8 cellular contexts compared by ENCODE assay signal in genomic region chr5:115098041-115098702, GRCh38.
DNase-seq lines count a peak whose midpoint lies in the region; ATAC-seq, FAIRE-seq and TF ChIP-seq lines count a peak whose summit lies in the region.

No MANE protein-coding gene starts in this region.

- H3F3A ChIP-seq in PC-3 (ENCODE audit: low read length, unreplicated experiment): no peaks in the 10 kb centered on the region

- H3K9me2 ChIP-seq in PC-3 (replicated peaks; ENCODE audit: low read length): no peaks in the 10 kb centered on the region

- TF ChIP-seq RAD21 in K562 (CRISPR knock-in tag; conservative IDR thresholded peaks at IDR 0.05 in 1 of 2, IDR thresholded peaks at IDR 0.05 in 1 of 2): peak; percentile 60 to 78

- no peaks in the 10 kb centered on the region for H3K9me3 Mint-ChIP-seq in activated CD4-positive, alpha-beta T cell treated with anti-CD3 and anti-CD28 coated beads for 36 hours (ENCODE audit: low read depth)

- H3K4me3 ChIP-seq in PC-3 (ENCODE audit: low read length): no peak overlapping the region
- no peak overlapping the region for H3K4me3 ChIP-seq in K562
- no peak overlapping the region for H3K4me3 ChIP-seq in kidney (ENCODE audit: low read length in 2 of 2)

- 0% methylated on average over 2 of the region's 2 CpGs for WGBS in K562 (ENCODE audit: insufficient coverage, low coverage, missing lambda C conversion rate)

- no peak overlapping the region for H3K4me3 Mint-ChIP-seq in activated CD4-positive, alpha-beta T cell treated with anti-CD3 and anti-CD28 coated beads for 36 hours

- no peak overlapping the region for H3K27ac Mint-ChIP-seq in activated CD4-positive, alpha-beta T cell treated with anti-CD3 and anti-CD28 coated beads for 36 hours

- in situ Hi-C loops in K562 (cut with MboI): no loop called here

- H3K79me2 ChIP-seq in PC-3 (ENCODE audit: low read length) (no peaks in the 10 kb centered on the region), K562 (ENCODE audit: control insufficient read depth, insufficient read depth, low read length) (no peaks in the 10 kb centered on the region)

- peak; percentile 71 for ATAC-seq in activated CD4-positive, alpha-beta T cell treated with anti-CD3 and anti-CD28 coated beads for 36 hours
- ATAC-seq in GM19463 (IDR thresholded peaks at IDR 0.05; ENCODE audit: unreplicated experiment): peak; percentile 78
- ATAC-seq in HG03469 (IDR thresholded peaks at IDR 0.05; ENCODE audit: unreplicated experiment): peak; percentile 79
- peak; percentile 94 for ATAC-seq in PC-3
- ATAC-seq in K562: peak; percentile 95

- BruUV-seq in PC-3 (replicated peaks; lab: Mats Ljungman, UMichigan) (no TSS peak), K562 (replicated peaks; lab: Mats Ljungman, UMichigan) (no TSS peak)

- POLR2A ChIA-PET in activated CD4-positive, alpha-beta T cell treated with anti-CD3 and anti-CD28 coated beads for 36 hours (lab: Charles Lee): interaction anchor here (0.5 kb wide), 1 partner anchor 26 kb away, joined by 3 read pairs; no protein-coding TSS in a partner anchor
- POLR2A ChIA-PET in PC-3 (lab: Charles Lee; ENCODE audit: unreplicated experiment): interaction anchor here (0.6 kb wide), 1 partner anchor 194 kb away, joined by 3 read pairs; no protein-coding TSS in a partner anchor
- POLR2A ChIA-PET in K562 (lab: Yijun Ruan, JAX): no interaction called here

- no peaks in the 10 kb centered on the region for H3K36me3 ChIP-seq in PC-3 (ENCODE audit: low read depth, low read length)
- H3K36me3 ChIP-seq in K562 (ENCODE audit: control insufficient read depth, insufficient read depth, low read length): no peaks in the 10 kb centered on the region
- H3K36me3 ChIP-seq in kidney (ENCODE audit: control insufficient read depth in 1 of 2, insufficient read depth in 2 of 2, low read length in 2 of 2): no peaks in the 10 kb centered on the region

- H3K9me3 ChIP-seq in PC-3 (ENCODE audit: low read length) (no peaks in the 10 kb centered on the region), K562 (replicated peaks; ENCODE audit: control insufficient read depth, insufficient read depth, low read depth, low read length) (no peaks in the 10 kb centered on the region), kidney (ENCODE audit: control insufficient read depth in 1 of 2, low read length in 2 of 2) (no peaks in the 10 kb centered on the region)

- peaks cover 12% of the 10 kb centered on the region for H3K27me3 Mint-ChIP-seq in activated CD4-positive, alpha-beta T cell treated with anti-CD3 and anti-CD28 coated beads for 36 hours

- H3K4me1 Mint-ChIP-seq in activated CD4-positive, alpha-beta T cell treated with anti-CD3 and anti-CD28 coated beads for 36 hours: no peaks in the 10 kb centered on the region

- H3K4me2 ChIP-seq in PC-3 (ENCODE audit: low read length): no peak overlapping the region
- no peak overlapping the region for H3K4me2 ChIP-seq in K562 (ENCODE audit: insufficient read depth, low read length)

- peak; percentile 91 for TF ChIP-seq CTCF in PC-3 (conservative IDR thresholded peaks at IDR 0.05; ENCODE audit: low read depth, low read length)
- peak; percentile 62 to 73 (median 68) for TF ChIP-seq CTCF in K562 (IDR thresholded peaks at IDR 0.05 in 2 of 3, conservative IDR thresholded peaks at IDR 0.05 in 1 of 3; ENCODE audit: insufficient read depth in 2 of 3, low read depth in 1 of 3, low read length in 3 of 3)
- peak; percentile 55 for TF ChIP-seq CTCF in kidney (IDR thresholded peaks at IDR 0.05; ENCODE audit: borderline replicate concordance, extremely low read depth, insufficient read depth)

- H3K9me1 ChIP-seq in K562 (ENCODE audit: control insufficient read depth, insufficient read depth, low read length): no peaks in the 10 kb centered on the region

- H3K27ac ChIP-seq in PC-3 (ENCODE audit: low read length): no peak overlapping the region
- no peak overlapping the region for H3K27ac ChIP-seq in K562 (ENCODE audit: extremely low read depth, low read depth, low read length)
- H3K27ac ChIP-seq in kidney (ENCODE audit: low read depth in 2 of 2, low read length in 2 of 2): no peak overlapping the region

- H3K36me3 Mint-ChIP-seq in activated CD4-positive, alpha-beta T cell treated with anti-CD3 and anti-CD28 coated beads for 36 hours (ENCODE audit: low read depth): no peaks in the 10 kb centered on the region

- no peak overlapping the region for H3K9ac ChIP-seq in PC-3 (ENCODE audit: low read length)
- no peak overlapping the region for H3K9ac ChIP-seq in K562 (ENCODE audit: insufficient read depth in 1 of 2, low read depth in 2 of 2, low read length in 2 of 2)
- H3K9ac ChIP-seq in kidney (ENCODE audit: low read length in 2 of 2): no peak overlapping the region

- TF ChIP-seq EP300 in K562 (IDR thresholded peaks at IDR 0.05; ENCODE audit: low read length): no peak

- no peak overlapping the region for H2AFZ ChIP-seq in PC-3 (ENCODE audit: low read length)
- no peak overlapping the region for H2AFZ ChIP-seq in K562 (ENCODE audit: low read depth, low read length)

- peak; percentile 49 for DNase-seq in activated CD4-positive, alpha-beta T cell treated with anti-CD3 and anti-CD28 coated beads for 36 hours
- DNase-seq in activated CD4-positive, alpha-beta T cell treated with anti-CD3 and anti-CD28 coated beads, Interleukin-2, amount 50 U/mL, for 4 hours: no peak
- DNase-seq in PC-3 (peak; percentile 68), K562 (ENCODE audit: extremely low read depth in 1 of 4, low spot score in 3 of 4) (peak; percentile 26 to 56 (median 38)), kidney (no peak), superior temporal gyrus (ENCODE audit: extremely low spot score) (peak; percentile 80)

- peaks cover 25% of the 10 kb centered on the region for H3K27me3 ChIP-seq in PC-3 (ENCODE audit: low read length)
- H3K27me3 ChIP-seq in K562 (ENCODE audit: control insufficient read depth in 2 of 2, insufficient read depth in 2 of 2, low read length in 2 of 2): no peaks in the 10 kb centered on the region; a peak in 1 of 5 replicates

- FAIRE-seq in K562 (lab: Jason Lieb, UNC): peak; percentile 83
- FAIRE-seq in kidney (lab: Jason Lieb, UNC): no peak

- H3K4me1 ChIP-seq in PC-3 (ENCODE audit: insufficient read depth, low read length) (no peaks in the 10 kb centered on the region), K562 (replicated peaks in 1 of 2; ENCODE audit: control insufficient read depth in 2 of 2, insufficient read depth in 2 of 2, low read length in 2 of 2) (no peaks in the 10 kb centered on the region), kidney (ENCODE audit: control insufficient read depth in 1 of 2, insufficient read depth in 1 of 2, low read depth in 1 of 2, low read length in 2 of 2) (no peaks in the 10 kb centered on the region)

- H4K20me1 ChIP-seq in PC-3 (ENCODE audit: low read length): no peaks in the 10 kb centered on the region
- H4K20me1 ChIP-seq in K562 (replicated peaks; ENCODE audit: control insufficient read depth, insufficient read depth, low read length): no peaks in the 10 kb centered on the region

- intact Hi-C loops in activated CD4-positive, alpha-beta T cell treated with anti-CD3 and anti-CD28 coated beads for 36 hours (cut with DNase I, micrococcal nuclease): loop anchor here (1.0 to 10.0 kb wide), 5 partner anchors 74 to 489 kb away; no protein-coding TSS in a partner anchor
- intact Hi-C loops in PC-3 (cut with micrococcal nuclease) (loop anchor here (1.0 to 5.0 kb wide), 3 partner anchors 84 to 209 kb away; no protein-coding TSS in a partner anchor), K562 (cut with micrococcal nuclease) (loop anchor here (1.0 to 5.0 kb wide), 4 partner anchors 74 to 489 kb away; no protein-coding TSS in a partner anchor), kidney (cut with DNase I) (loop anchor here (5.0 kb wide), 1 partner anchor 149 kb away; no protein-coding TSS in a partner anchor)

- CTCF ChIA-PET in activated CD4-positive, alpha-beta T cell treated with anti-CD3 and anti-CD28 coated beads for 36 hours (lab: Charles Lee): interaction anchor here (0.6 to 4.8 kb wide), 21 partner anchors 9 to 476 kb away, joined by 3 to 44 read pairs (median 4); no protein-coding TSS in a partner anchor
- CTCF ChIA-PET in PC-3 (lab: Charles Lee): interaction anchor here (0.5 to 1.4 kb wide), 3 partner anchors 30 to 149 kb away, joined by 3 to 6 read pairs (median 4); no protein-coding TSS in a partner anchor
- CTCF ChIA-PET in K562 (lab: Yijun Ruan, JAX; ENCODE audit: low intra/inter-chr PET ratio): interaction anchor here (1.4 to 1.8 kb wide), 2 partner anchors 148 to 970 kb away, joined by 10 to 15 read pairs; no protein-coding TSS in a partner anchor

- no peak for TF ChIP-seq POLR2A in K562 (conservative IDR thresholded peaks at IDR 0.05)

TF ChIP-seq in K562, 482 proteins besides CTCF, POLR2A, EP300 and RAD21:
- TF ChIP-seq DEAF1 (CRISPR knock-in tag; IDR thresholded peaks at IDR 0.05) (peak; percentile 52; the same call in 1 of the 2 replicates), ETS2 (tag; IDR thresholded peaks at IDR 0.05; ENCODE audit: borderline replicate concordance, poor library complexity, severe bottlenecking) (no peak), SMC3 (conservative IDR thresholded peaks at IDR 0.05; ENCODE audit: insufficient read depth, low read depth, low read length) (peak; percentile 57), ZNF740 (CRISPR knock-in tag; IDR thresholded peaks at IDR 0.05) (peak; percentile 91), ZNF740 (tag; IDR thresholded peaks at IDR 0.05) (peak in 1 of 2 experiments; percentile 79; a peak in 1 of 4 replicates)

Comparison
In these comparisons a context has a peak if more than half of its experiments do, and no peak if none do; other contexts are left out.
1. DNase-seq: peak in activated CD4-positive, alpha-beta T cell treated with anti-CD3 and anti-CD28 coated beads for 36 hours (single experiment), PC-3 (single experiment), K562 (4 of 4) and superior temporal gyrus (single experiment); none in activated CD4-positive, alpha-beta T cell treated with anti-CD3 and anti-CD28 coated beads, Interleukin-2, amount 50 U/mL, for 4 hours (0 of 2) and kidney (single experiment).
2. Peak in every context shown above with its lines, with median percentiles within 50 percentile points of each other: ATAC-seq and CTCF ChIP-seq.